4 cellular contexts compared by ENCODE assay signal in genomic region chr19:52485561-52486240, GRCh38. TPM values are rescaled to one million over a fixed set of nuclear protein-coding genes. Genes with fewer than 3 reads are reported as not detected.
"Had no signal": no experiment of that assay in that cellular context is flagged by ENCODE, and none has a peak within 500 bp of the region (broad histone marks: within the 10 kb centered on the region; RNA-seq: fewer than 3 reads in every experiment).

No MANE protein-coding gene starts in this region.

RNA-seq across cellular contexts. Expression of gene ZNF578, which starts 32.3 kb away (rescaled TPM):
- total RNA-seq: PC-3 had no signal

RNA-seq across cellular contexts. Expression of gene ZNF534, which starts 56.8 kb away (rescaled TPM):
- total RNA-seq: M059J, PC-3, SK-MEL-5 had no signal
- polyA plus RNA-seq: SK-N-SH had no signal
